ENCODE assay signal across 9 cellular contexts in the genomic region with DNA sequence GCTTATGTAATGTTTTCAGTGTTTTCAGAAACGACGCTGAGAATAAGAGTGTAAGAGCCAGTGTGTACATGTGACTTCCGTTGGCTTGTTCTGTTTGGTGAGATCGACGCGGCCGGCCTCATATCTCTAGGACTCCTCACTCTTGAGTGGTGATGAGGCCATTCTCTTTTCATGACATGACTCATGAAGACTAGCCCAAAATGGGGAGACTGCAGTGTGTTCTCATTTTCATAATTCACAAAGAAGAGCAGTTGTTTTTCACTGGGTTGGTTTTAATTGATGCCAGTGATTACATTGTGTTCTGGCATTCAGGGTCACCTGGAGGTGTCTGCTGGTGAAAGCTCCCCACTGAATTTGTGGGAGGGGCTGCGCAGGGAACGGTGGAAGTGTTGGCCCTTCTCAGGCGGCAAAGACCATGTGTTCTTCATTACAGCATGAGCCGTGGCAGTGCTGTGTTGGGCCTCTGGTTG.
DNase-seq lines count a peak whose midpoint lies in the region; ATAC-seq and FAIRE-seq lines count a peak whose summit lies in the region.
"Had no signal": no experiment of that assay in that cellular context is flagged by ENCODE, and none has a peak within 500 bp of the region (broad histone marks: within the 10 kb centered on the region; RNA-seq: fewer than 3 reads in every experiment).

No MANE protein-coding gene starts in this region.

- H3K27ac Mint-ChIP-seq in CD4-positive, CD25-positive, alpha-beta regulatory T cell: peak overlapping the region; percentile 14 to 69 (median 61)

- no peaks in the 10 kb centered on the region for H3K9me3 ChIP-seq in CD4-positive, CD25-positive, alpha-beta regulatory T cell (ENCODE audit: control insufficient read depth in 2 of 2, low read length in 2 of 2)

- H3K4me1 Mint-ChIP-seq in CD4-positive, CD25-positive, alpha-beta regulatory T cell: peaks cover 7 to 12% (median 10%) of the 10 kb centered on the region in 4 donors

- H3K4me1 ChIP-seq in CD4-positive, CD25-positive, alpha-beta regulatory T cell (ENCODE audit: control insufficient read depth, insufficient read depth, low read length, poor library complexity, severe bottlenecking): no peaks in the 10 kb centered on the region
- H3K4me1 ChIP-seq in rectal smooth muscle tissue (ENCODE audit: control insufficient read depth, insufficient read depth, low read length): peaks cover 17% of the 10 kb centered on the region

- intact Hi-C loops in posterior cingulate gyrus (cut with DNase I): no loop called here

- no peak overlapping the region for H3K9ac ChIP-seq in rectal smooth muscle tissue (ENCODE audit: low read length)

- H3K36me3 Mint-ChIP-seq in CD4-positive, CD25-positive, alpha-beta regulatory T cell: peaks cover 5% of the 10 kb centered on the region

- H3K4me3 ChIP-seq in CD4-positive, CD25-positive, alpha-beta regulatory T cell (ENCODE audit: low read depth, low read length): no peak overlapping the region
- H3K4me3 ChIP-seq in rectal smooth muscle tissue (ENCODE audit: low read length): no peak overlapping the region

- peak in 1 of 3 donors; percentile 65 for DNase-seq in CD4-positive, CD25-positive, alpha-beta regulatory T cell
- DNase-seq in RCC 7860 (ENCODE audit: low spot score) (peak; percentile 27), fibroblast of peridontal ligament (ENCODE audit: extremely low read depth) (peak; percentile 94), NCI-H446 treated with DMSO at 0.1 percent for 48 hours (lab: John Stamatoyannopoulos, UW) (no peak), retina (no peak), posterior cingulate gyrus (no peak)
- DNase-seq: GDM1 had no signal

- no peak for FAIRE-seq in RCC 7860 (lab: Jason Lieb, UNC)

- no peaks in the 10 kb centered on the region for H3K36me3 ChIP-seq in CD4-positive, CD25-positive, alpha-beta regulatory T cell (ENCODE audit: control insufficient read depth, insufficient read depth, low read length)
- no peaks in the 10 kb centered on the region for H3K36me3 ChIP-seq in rectal smooth muscle tissue (ENCODE audit: control insufficient read depth, insufficient read depth, low read length)

- peaks cover 0 to 3% (median 0%) of the 10 kb centered on the region in 7 donors for H3K9me3 Mint-ChIP-seq in CD4-positive, CD25-positive, alpha-beta regulatory T cell

- peak; percentile 72 to 77 for ATAC-seq in CD4-positive, CD25-positive, alpha-beta regulatory T cell (ENCODE audit: low read depth in 2 of 2)
- ATAC-seq in HG03342 (IDR thresholded peaks at IDR 0.05; ENCODE audit: unreplicated experiment): no peak

- no peak overlapping the region for H3K27ac ChIP-seq in CD4-positive, CD25-positive, alpha-beta regulatory T cell (ENCODE audit: insufficient read depth, low read length, poor library complexity, severe bottlenecking)
- H3K27ac ChIP-seq in rectal smooth muscle tissue (ENCODE audit: low read depth, low read length): peak overlapping the region; percentile 68

- no peaks in the 10 kb centered on the region for H3K27me3 ChIP-seq in CD4-positive, CD25-positive, alpha-beta regulatory T cell (ENCODE audit: control insufficient read depth, insufficient read depth, low read length)
- H3K27me3 ChIP-seq in rectal smooth muscle tissue (ENCODE audit: control insufficient read depth, insufficient read depth, low read length): no peaks in the 10 kb centered on the region

- H3K27me3 Mint-ChIP-seq in CD4-positive, CD25-positive, alpha-beta regulatory T cell: peaks cover 2% of the 10 kb centered on the region

- H3K4me3 Mint-ChIP-seq in CD4-positive, CD25-positive, alpha-beta regulatory T cell: peak overlapping the region in 1 of 4 donors; percentile 15

Comparison
In these comparisons a context has a peak if more than half of its experiments do, and no peak if none do; other contexts are left out.
1. DNase-seq: peak in RCC 7860 (single experiment) and fibroblast of peridontal ligament (single experiment); none in NCI-H446 treated with DMSO at 0.1 percent for 48 hours (single experiment), retina (single experiment) and posterior cingulate gyrus (0 of 10).